In the genomic region with DNA sequence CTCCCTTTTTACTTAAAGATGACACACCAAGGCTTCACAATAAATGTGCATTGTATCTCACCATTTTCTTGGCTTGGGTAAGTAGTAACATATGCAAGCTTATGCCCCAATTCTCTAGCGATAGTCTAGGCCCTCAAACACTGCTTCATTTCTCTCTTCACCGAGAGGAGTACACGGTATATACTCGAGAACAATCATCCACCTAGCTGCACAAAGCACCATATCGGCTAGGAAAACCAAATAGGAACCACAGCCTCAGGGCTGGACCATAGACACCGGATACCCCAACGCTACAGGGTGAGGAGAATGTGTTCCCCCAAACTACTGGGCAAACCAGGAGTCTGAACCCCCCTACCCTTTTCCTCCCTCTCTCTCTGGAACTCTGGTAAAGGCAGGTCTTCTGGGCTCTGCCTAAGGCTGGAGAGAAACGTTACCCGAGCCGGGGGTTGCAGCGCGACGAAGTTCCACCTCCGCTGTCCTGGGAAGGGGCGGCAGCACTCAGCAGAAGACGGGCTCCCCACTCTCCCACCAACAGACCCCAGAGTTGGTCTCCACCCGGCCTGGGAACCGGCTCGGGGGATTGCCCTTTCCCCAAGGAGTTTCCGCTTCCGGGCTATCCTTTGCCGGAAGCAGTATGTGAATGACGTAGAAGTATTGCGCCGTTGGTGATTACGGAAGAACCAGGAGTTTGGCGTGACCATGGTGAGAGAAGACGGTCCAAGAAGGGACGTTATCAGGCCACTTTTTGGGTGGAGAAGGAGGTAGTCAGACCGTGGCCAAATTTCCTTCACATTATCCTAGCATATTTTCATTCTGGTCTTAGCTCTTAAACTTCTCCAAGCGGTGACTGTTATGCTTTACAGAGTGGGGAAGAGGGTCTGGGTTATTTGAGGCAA, we compare ENCODE assay signal across 8 cellular contexts. TPM values are rescaled to one million over a fixed set of nuclear protein-coding genes. Genes with fewer than 3 reads are reported as not detected.
DNase-seq lines count a peak whose midpoint lies in the region; ATAC-seq and TF ChIP-seq lines count a peak whose summit lies in the region.

A gene with protein sequence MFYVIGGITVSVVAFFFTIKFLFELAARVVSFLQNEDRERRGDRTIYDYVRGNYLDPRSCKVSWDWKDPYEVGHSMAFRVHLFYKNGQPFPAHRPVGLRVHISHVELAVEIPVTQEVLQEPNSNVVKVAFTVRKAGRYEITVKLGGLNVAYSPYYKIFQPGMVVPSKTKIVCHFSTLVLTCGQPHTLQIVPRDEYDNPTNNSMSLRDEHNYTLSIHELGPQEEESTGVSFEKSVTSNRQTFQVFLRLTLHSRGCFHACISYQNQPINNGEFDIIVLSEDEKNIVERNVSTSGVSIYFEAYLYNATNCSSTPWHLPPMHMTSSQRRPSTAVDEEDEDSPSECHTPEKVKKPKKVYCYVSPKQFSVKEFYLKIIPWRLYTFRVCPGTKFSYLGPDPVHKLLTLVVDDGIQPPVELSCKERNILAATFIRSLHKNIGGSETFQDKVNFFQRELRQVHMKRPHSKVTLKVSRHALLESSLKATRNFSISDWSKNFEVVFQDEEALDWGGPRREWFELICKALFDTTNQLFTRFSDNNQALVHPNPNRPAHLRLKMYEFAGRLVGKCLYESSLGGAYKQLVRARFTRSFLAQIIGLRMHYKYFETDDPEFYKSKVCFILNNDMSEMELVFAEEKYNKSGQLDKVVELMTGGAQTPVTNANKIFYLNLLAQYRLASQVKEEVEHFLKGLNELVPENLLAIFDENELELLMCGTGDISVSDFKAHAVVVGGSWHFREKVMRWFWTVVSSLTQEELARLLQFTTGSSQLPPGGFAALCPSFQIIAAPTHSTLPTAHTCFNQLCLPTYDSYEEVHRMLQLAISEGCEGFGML (minus strand): TSS at position 582 of the 896 bp plus-strand sequence. CDS start 27,465 bp downstream, outside the sequence.
A gene with protein sequence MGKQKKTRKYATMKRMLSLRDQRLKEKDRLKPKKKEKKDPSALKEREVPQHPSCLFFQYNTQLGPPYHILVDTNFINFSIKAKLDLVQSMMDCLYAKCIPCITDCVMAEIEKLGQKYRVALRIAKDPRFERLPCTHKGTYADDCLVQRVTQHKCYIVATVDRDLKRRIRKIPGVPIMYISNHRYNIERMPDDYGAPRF (plus strand): TSS at position 646 of the 896 bp plus-strand sequence. CDS start 54 bp downstream, at position 700.

- no peak for TF ChIP-seq CTCF in astrocyte of the spinal cord (IDR thresholded peaks at IDR 0.05; ENCODE audit: low read depth, low read length)

- DNase-seq in SK-N-DZ (ENCODE audit: low spot score) (peak; percentile 86), astrocyte of the spinal cord (ENCODE audit: low read depth, low spot score) (peak; percentile 87), hypothalamus (lab: John Stamatoyannopoulos, UW) (no peak), NOMO-1 treated with dmso at 0.1 percent for 144 hours (lab: John Stamatoyannopoulos, UW; ENCODE audit: unreplicated experiment) (no peak)

- H3K9ac ChIP-seq in skeletal muscle tissue (ENCODE audit: low read depth in 1 of 3, low read length in 3 of 3) = peak within 1 kb of the TSS; percentile 81 to 96 (median 92)

- H3K4me1 ChIP-seq in skeletal muscle tissue (ENCODE audit: control insufficient read depth in 3 of 3, insufficient read depth in 3 of 3, low read length in 3 of 3) = peaks cover 4 to 16% (median 10%) of the 10 kb centered on the region in 3 donors

- H3K27ac ChIP-seq in skeletal muscle tissue (ENCODE audit: low read depth, low read length) = peak within 1 kb of the TSS; percentile 79

- peaks cover 0 to 20% (median 12%) of the 10 kb centered on the region in 3 donors for H3K36me3 ChIP-seq in skeletal muscle tissue (ENCODE audit: control insufficient read depth in 3 of 3, insufficient read depth in 3 of 3, low read length in 3 of 3)

- H3K9me3 ChIP-seq in skeletal muscle tissue (ENCODE audit: control insufficient read depth in 3 of 3, low read length in 3 of 3) = no peaks in the 10 kb centered on the region

- H3K4me3 ChIP-seq in astrocyte of the spinal cord (ENCODE audit: low read depth, low read length) (peak within 1 kb of the TSS; percentile 95), iPS-11a (ENCODE audit: low read depth, low read length) (peak within 1 kb of the TSS; percentile 100), skeletal muscle tissue (ENCODE audit: low read length in 3 of 3) (peak within 1 kb of the TSS; percentile 80 to 100 (median 86))

- ATAC-seq in GM18499 (IDR thresholded peaks at IDR 0.05; ENCODE audit: insufficient read depth, unreplicated experiment) (peak; percentile 78), HG02885 (IDR thresholded peaks at IDR 0.05; ENCODE audit: poor library complexity, unreplicated experiment) (peak; percentile 96)

- no peaks in the 10 kb centered on the region for H3K27me3 ChIP-seq in skeletal muscle tissue (ENCODE audit: control insufficient read depth in 3 of 3, insufficient read depth in 3 of 3, low read length in 3 of 3)

- in situ Hi-C loops in astrocyte of the spinal cord (cut with HindIII; ENCODE audit: low sequenced_read_pairs) = no loop called here

RNA-seq across cellular contexts. Expression of the first gene that starts in this region (rescaled TPM):
- polyA plus RNA-seq in SK-N-DZ (2014; cell fraction: cytosol; rRNA removed) = 17.3 and 19.6 TPM in 2 replicates
- 20.8 and 26.7 TPM in 2 replicates for polyA plus RNA-seq in SK-N-DZ (2014; cell fraction: nucleus; rRNA removed)
- 21.9 TPM for total RNA-seq in skeletal muscle tissue

RNA-seq across cellular contexts. Expression of the second gene that starts in this region (rescaled TPM):
- polyA plus RNA-seq in SK-N-DZ (2014; cell fraction: cytosol; rRNA removed) = 16.9 and 25.0 TPM in 2 replicates
- polyA plus RNA-seq in SK-N-DZ (2014; cell fraction: nucleus; rRNA removed) = 10.8 and 12.6 TPM in 2 replicates
- total RNA-seq in skeletal muscle tissue = 15.1 TPM

Comparison
In these comparisons a context has a peak if more than half of its experiments do, and no peak if none do; other contexts are left out.
1. DNase-seq: peak in SK-N-DZ (single experiment) and astrocyte of the spinal cord (single experiment); none in hypothalamus (0 of 51) and NOMO-1 treated with dmso at 0.1 percent for 144 hours (single experiment).
2. Peak in every context shown above with its lines, with median percentiles within 50 percentile points of each other: H3K4me3 ChIP-seq.